ENCODE assay signal across 13 cellular contexts in the genomic region with DNA sequence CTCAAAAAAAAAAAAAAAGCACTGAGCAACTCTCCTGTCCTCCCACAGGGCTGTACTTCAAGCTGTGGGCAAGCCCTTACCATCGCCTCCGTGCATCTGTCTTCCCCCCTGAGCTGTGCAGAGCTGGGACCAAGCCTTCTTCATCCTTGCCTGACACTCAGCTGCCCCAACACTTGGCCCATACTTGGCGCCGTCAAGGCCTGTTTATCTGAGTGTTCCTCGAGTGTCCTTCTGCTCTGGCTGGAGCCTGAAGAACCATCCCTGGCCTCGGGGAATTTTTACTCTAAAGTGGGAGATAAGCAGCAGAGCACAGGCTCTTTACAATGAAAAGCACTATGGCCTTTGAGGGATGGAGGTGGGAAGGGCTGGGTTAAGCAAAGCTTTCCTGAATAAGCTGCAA. TPM values are rescaled to one million over a fixed set of nuclear protein-coding genes. Genes with fewer than 3 reads are reported as not detected.
A peak's percentile ranks its signal among the peaks of the same experiment; 100 is the strongest.
DNase-seq lines count a peak whose midpoint lies in the region; ATAC-seq and TF ChIP-seq lines count a peak whose summit lies in the region.
"Had no signal": no experiment of that assay in that cellular context is flagged by ENCODE, and none has a peak within 500 bp of the region (broad histone marks: within the 10 kb centered on the region; RNA-seq: fewer than 3 reads in every experiment).

No MANE protein-coding gene starts in this region.

- H3K9me2 ChIP-seq in hepatocyte (replicated peaks; ENCODE audit: insufficient read depth): no peaks in the 10 kb centered on the region

- H3K27ac Mint-ChIP-seq in MCF 10A (ENCODE audit: low read depth, unreplicated experiment): peak overlapping the region; percentile 80
- H3K27ac Mint-ChIP-seq in activated CD8-positive, alpha-beta T cell treated with anti-CD3 and anti-CD28 coated beads, Interleukin-2, amount 10 ng/mL, durations not matched to agents 7 days and 5 days: peak overlapping the region; percentile 86
- H3K27ac Mint-ChIP-seq in mesothelial cell of epicardium: no peak overlapping the region

- CTCF ChIA-PET in MCF 10A (lab: Yijun Ruan, JAX): interaction anchor here (1.3 kb wide), 1 partner anchor 29 kb away, joined by 4 read pairs; no protein-coding TSS in a partner anchor
- CTCF ChIA-PET in activated CD8-positive, alpha-beta T cell treated with anti-CD3 and anti-CD28 coated beads, Interleukin-2, amount 10 ng/mL, durations not matched to agents 7 days and 5 days (lab: Charles Lee): interaction anchor here (1.5 kb wide), 1 partner anchor 30 kb away, joined by 4 read pairs; no protein-coding TSS in a partner anchor

- peaks cover 20% of the 10 kb centered on the region for H3K79me2 ChIP-seq in hepatocyte

- POLR2A ChIA-PET in MCF 10A (lab: Yijun Ruan, JAX): interaction anchor here (1.2 to 4.8 kb wide), 3 partner anchors 9 to 69 kb away, joined by 3 to 41 read pairs (median 4); a partner anchor contains a TSS
- POLR2A ChIA-PET in activated CD8-positive, alpha-beta T cell treated with anti-CD3 and anti-CD28 coated beads, Interleukin-2, amount 10 ng/mL, durations not matched to agents 7 days and 5 days (lab: Charles Lee): interaction anchor here (0.8 to 4.9 kb wide), 5 partner anchors 11 to 38 kb away, joined by 3 to 52 read pairs (median 4); a partner anchor contains a TSS

- H3K27me3 Mint-ChIP-seq in MCF 10A (ENCODE audit: insufficient read depth, unreplicated experiment) (no peaks in the 10 kb centered on the region), mesothelial cell of epicardium (ENCODE audit: low read depth) (no peaks in the 10 kb centered on the region)
- no peaks in the 10 kb centered on the region for H3K27me3 Mint-ChIP-seq in activated CD8-positive, alpha-beta T cell treated with anti-CD3 and anti-CD28 coated beads, Interleukin-2, amount 10 ng/mL, durations not matched to agents 7 days and 5 days (ENCODE audit: low read depth)

- H3K4me3 ChIP-seq in breast epithelium (no peak overlapping the region), upper lobe of right lung (no peak overlapping the region), hepatocyte (no peak overlapping the region), suprapubic skin (no peak overlapping the region)
- H3K4me3 ChIP-seq: K562 had no signal

- DNase-seq in MCF 10A (ENCODE audit: unreplicated experiment) (no peak), breast epithelium (ENCODE audit: low spot score in 2 of 2) (no peak), mesothelial cell of epicardium (ENCODE audit: low spot score in 2 of 2, unreplicated experiment in 2 of 2) (no peak), upper lobe of right lung (peak; percentile 71), hepatocyte (ENCODE audit: low spot score) (no peak), HUDEP-2 (lab: John Stamatoyannopoulos, UW; ENCODE audit: unreplicated experiment in 76 of 76) (no peak), suprapubic skin (ENCODE audit: low spot score in 2 of 2) (no peak)
- no peak for DNase-seq in activated CD8-positive, alpha-beta T cell treated with anti-CD3 and anti-CD28 coated beads, Interleukin-2, amount 10 ng/mL, durations not matched to agents 7 days and 5 days
- DNase-seq: BE2C, NCI-H1436 treated with DMSO at 0.1 percent for 48 hours had no signal

- intact Hi-C loops in MCF 10A (cut with micrococcal nuclease) (no loop called here), breast epithelium (cut with DNase I; ENCODE audit: low total_unique reads) (no loop called here), upper lobe of right lung (cut with DNase I) (no loop called here)

- no peaks in the 10 kb centered on the region for H4K20me1 ChIP-seq in hepatocyte (ENCODE audit: insufficient read depth, poor library complexity, severe bottlenecking)

- H3K4me1 Mint-ChIP-seq in MCF 10A (ENCODE audit: insufficient read depth, unreplicated experiment): peaks cover 21% of the 10 kb centered on the region
- peaks cover 49% of the 10 kb centered on the region for H3K4me1 Mint-ChIP-seq in activated CD8-positive, alpha-beta T cell treated with anti-CD3 and anti-CD28 coated beads, Interleukin-2, amount 10 ng/mL, durations not matched to agents 7 days and 5 days (ENCODE audit: low read depth)
- H3K4me1 Mint-ChIP-seq in mesothelial cell of epicardium: peaks cover 28% of the 10 kb centered on the region

- peaks cover 7% of the 10 kb centered on the region for H3K36me3 Mint-ChIP-seq in MCF 10A (ENCODE audit: insufficient read depth, unreplicated experiment)
- H3K36me3 Mint-ChIP-seq in activated CD8-positive, alpha-beta T cell treated with anti-CD3 and anti-CD28 coated beads, Interleukin-2, amount 10 ng/mL, durations not matched to agents 7 days and 5 days (ENCODE audit: low read depth): peaks cover 28% of the 10 kb centered on the region
- H3K36me3 Mint-ChIP-seq in mesothelial cell of epicardium: no peaks in the 10 kb centered on the region

- no peak for TF ChIP-seq EP300 in suprapubic skin (IDR thresholded peaks at IDR 0.05)

- H3K4me1 ChIP-seq in breast epithelium (no peaks in the 10 kb centered on the region), upper lobe of right lung (peaks cover 23% of the 10 kb centered on the region), hepatocyte (ENCODE audit: insufficient read depth) (peaks cover 12% of the 10 kb centered on the region), suprapubic skin (peaks cover 28% of the 10 kb centered on the region)

- H3K9me3 Mint-ChIP-seq in MCF 10A (ENCODE audit: unreplicated experiment) (no peaks in the 10 kb centered on the region), mesothelial cell of epicardium (no peaks in the 10 kb centered on the region)
- H3K9me3 Mint-ChIP-seq in activated CD8-positive, alpha-beta T cell treated with anti-CD3 and anti-CD28 coated beads, Interleukin-2, amount 10 ng/mL, durations not matched to agents 7 days and 5 days (ENCODE audit: insufficient read depth): no peaks in the 10 kb centered on the region

- TF ChIP-seq CTCF in MCF 10A (IDR thresholded peaks at IDR 0.05; ENCODE audit: unreplicated experiment) (no peak), breast epithelium (IDR thresholded peaks at IDR 0.05) (no peak), mesothelial cell of epicardium (IDR thresholded peaks at IDR 0.05; ENCODE audit: unreplicated experiment) (no peak), upper lobe of right lung (IDR thresholded peaks at IDR 0.05) (no peak), hepatocyte (IDR thresholded peaks at IDR 0.05; ENCODE audit: poor library complexity) (no peak), suprapubic skin (IDR thresholded peaks at IDR 0.05) (no peak)

- H3K4me2 ChIP-seq in hepatocyte: no peak overlapping the region

- H3K27ac ChIP-seq in breast epithelium (no peak overlapping the region), upper lobe of right lung (no peak overlapping the region), hepatocyte (no peak overlapping the region), suprapubic skin (no peak overlapping the region)

- H3K4me3 Mint-ChIP-seq in MCF 10A (ENCODE audit: unreplicated experiment) (peak overlapping the region; percentile 83), mesothelial cell of epicardium (peak overlapping the region; percentile 91)
- no peak overlapping the region for H3K4me3 Mint-ChIP-seq in activated CD8-positive, alpha-beta T cell treated with anti-CD3 and anti-CD28 coated beads, Interleukin-2, amount 10 ng/mL, durations not matched to agents 7 days and 5 days

- no peaks in the 10 kb centered on the region for H3K9me3 ChIP-seq in breast epithelium
- H3K9me3 ChIP-seq in upper lobe of right lung: no peaks in the 10 kb centered on the region
- H3K9me3 ChIP-seq in hepatocyte (ENCODE audit: low read depth): no peaks in the 10 kb centered on the region
- no peaks in the 10 kb centered on the region for H3K9me3 ChIP-seq in suprapubic skin
- H3K9me3 ChIP-seq: ascending aorta, BE2C, vagina had no signal

- no peaks in the 10 kb centered on the region for H3K36me3 ChIP-seq in breast epithelium
- H3K36me3 ChIP-seq in upper lobe of right lung: peaks cover 7% of the 10 kb centered on the region
- H3K36me3 ChIP-seq in hepatocyte (replicated peaks; ENCODE audit: insufficient read depth, low read depth): no peaks in the 10 kb centered on the region
- peaks cover 12% of the 10 kb centered on the region for H3K36me3 ChIP-seq in suprapubic skin
- H3K36me3 ChIP-seq: vagina had no signal

- H3K27me3 ChIP-seq in breast epithelium (no peaks in the 10 kb centered on the region), upper lobe of right lung (no peaks in the 10 kb centered on the region), hepatocyte (no peaks in the 10 kb centered on the region), suprapubic skin (no peaks in the 10 kb centered on the region)
- H3K27me3 ChIP-seq: ascending aorta, BE2C, vagina had no signal

- WGBS in hepatocyte (ENCODE audit: low lambda C conversion rate, missing lambda C conversion rate): 74% methylated on average over 6 of the region's 6 CpGs
- WGBS in suprapubic skin: 89% methylated on average over 6 of the region's 6 CpGs

- no peak for TF ChIP-seq POLR2A in breast epithelium (IDR thresholded peaks at IDR 0.05)
- TF ChIP-seq POLR2A in suprapubic skin (IDR thresholded peaks at IDR 0.05): no peak

- H2AFZ ChIP-seq in hepatocyte: no peak overlapping the region

- ATAC-seq in activated CD8-positive, alpha-beta T cell treated with anti-CD3 and anti-CD28 coated beads, Interleukin-2, amount 10 ng/mL, durations not matched to agents 7 days and 5 days: no peak
- peak; percentile 57 for ATAC-seq in upper lobe of right lung
- ATAC-seq: K562 had no signal

- BruUV-seq in MCF 10A (replicated peaks; lab: Mats Ljungman, UMichigan): no TSS peak

RNA-seq across cellular contexts. Expression of a gene that starts 1.6 kb away (rescaled TPM):
- 11.9 and 14.0 TPM in 2 replicates for total RNA-seq in MCF 10A (2022)
- total RNA-seq in breast epithelium: 10 to 100 TPM in 2 of 3 donors, 1 to 10 TPM in 1; 8.9 to 11.1 (median 10.9) TPM
- total RNA-seq in activated CD8-positive, alpha-beta T cell treated with anti-CD3 and anti-CD28 coated beads, Interleukin-2, amount 10 ng/mL, durations not matched to agents 7 days and 5 days: 10 to 100 TPM; 15.3 to 15.4 TPM
- total RNA-seq in mesothelial cell of epicardium: 9.2 to 10.2 TPM (median 10.0 TPM) in 3 replicates
- total RNA-seq in upper lobe of right lung: 13.7 TPM
- total RNA-seq in hepatocyte: 5.3 and 7.5 TPM in 2 replicates
- polyA plus RNA-seq in hepatocyte: 3.2 and 6.4 TPM in 2 replicates
- total RNA-seq in suprapubic skin: 10 to 100 TPM in 3 of 4 donors, 1 to 10 TPM in 1; 8.6 to 15.2 (median 12.6) TPM

RNA-seq across cellular contexts. Expression of a gene that starts 12.3 kb away (rescaled TPM):
- total RNA-seq in MCF 10A (2022) (28.2 and 37.2 TPM in 2 replicates), breast epithelium (10 to 100 TPM; 13.1 to 23.3 (median 16.6) TPM), mesothelial cell of epicardium (44.5 to 50.7 TPM (median 48.6 TPM) in 3 replicates), upper lobe of right lung (14.8 TPM), hepatocyte (33.1 and 46.1 TPM in 2 replicates), suprapubic skin (10 to 100 TPM in 3 of 4 donors, 1 to 10 TPM in 1; 7.7 to 22.9 (median 18.9) TPM)
- 10 to 100 TPM; 46.5 to 50.4 TPM for total RNA-seq in activated CD8-positive, alpha-beta T cell treated with anti-CD3 and anti-CD28 coated beads, Interleukin-2, amount 10 ng/mL, durations not matched to agents 7 days and 5 days
- polyA plus RNA-seq in hepatocyte: 28.8 and 37.4 TPM in 2 replicates

RNA-seq across cellular contexts. Expression of a gene that starts 12.6 kb away (rescaled TPM):
- total RNA-seq in MCF 10A (2022): 176 and 258 TPM in 2 replicates
- 10 to 100 TPM; 75.2 to 90.6 (median 84.9) TPM for total RNA-seq in breast epithelium
- 100 to 1,000 TPM in 1 of 2 experiments, 10 to 100 TPM in 1; 99.0 to 103 TPM for total RNA-seq in activated CD8-positive, alpha-beta T cell treated with anti-CD3 and anti-CD28 coated beads, Interleukin-2, amount 10 ng/mL, durations not matched to agents 7 days and 5 days
- total RNA-seq in mesothelial cell of epicardium: 85.7 to 90.9 TPM (median 86.7 TPM) in 3 replicates
- 120 TPM for total RNA-seq in upper lobe of right lung
- 85.7 and 86.2 TPM in 2 replicates for total RNA-seq in hepatocyte
- 80.4 and 83.4 TPM in 2 replicates for polyA plus RNA-seq in hepatocyte
- 100 to 1,000 TPM in 1 of 4 donors, 10 to 100 TPM in 3; 84.9 to 108 (median 97.0) TPM for total RNA-seq in suprapubic skin

RNA-seq across cellular contexts. Expression of a gene that starts 22.6 kb away (rescaled TPM):
- total RNA-seq in MCF 10A (2022) (29.6 and 33.7 TPM in 2 replicates), breast epithelium (10 to 100 TPM in 1 of 3 donors, 1 to 10 TPM in 2; 8.8 to 11.7 (median 9.6) TPM), mesothelial cell of epicardium (8.1 to 9.1 TPM (median 8.8 TPM) in 3 replicates), upper lobe of right lung (15.5 TPM), hepatocyte (6.5 and 6.9 TPM in 2 replicates), suprapubic skin (10 to 100 TPM; 15.4 to 19.1 (median 17.8) TPM)
- 10 to 100 TPM; 21.8 to 22.5 TPM for total RNA-seq in activated CD8-positive, alpha-beta T cell treated with anti-CD3 and anti-CD28 coated beads, Interleukin-2, amount 10 ng/mL, durations not matched to agents 7 days and 5 days
- polyA plus RNA-seq in hepatocyte: 16.8 and 25.6 TPM in 2 replicates
